16 cellular contexts compared by ENCODE assay signal in genomic region chrX:98371994-98372393, GRCh38.
"Had no signal": no experiment of that assay in that cellular context is flagged by ENCODE, and none has a peak within 500 bp of the region (broad histone marks: within the 10 kb centered on the region; RNA-seq: fewer than 3 reads in every experiment).

No MANE protein-coding gene starts in this region.

- H3K27ac ChIP-seq: gastroesophageal sphincter, heart left ventricle, lower lobe of right lung, thyroid gland had no signal

- DNase-seq: activated CD4-positive, alpha-beta memory T cell treated with anti-CD3 and anti-CD28 coated beads for 36 hours; activated CD4-positive, alpha-beta T cell treated with anti-CD3 and anti-CD28 coated beads for 4 hours; amniotic stem cell; caudate nucleus; heart left ventricle; left colon; lower lobe of right lung; natural killer cell; nucleus accumbens; posterior cingulate gyrus; retina; stimulated activated CD4-positive, alpha-beta T cell treated with anti-CD3 and anti-CD28 coated beads, Interleukin-2, amount 100 ng/mL, for 24 hours; stimulated activated naive CD4-positive, alpha-beta T cell treated with Interleukin-2 at 50 U/mL for 16 hours; SW 1271; thyroid gland had no signal

- H3K27me3 ChIP-seq: gastroesophageal sphincter, heart left ventricle, thyroid gland had no signal

- H3K4me3 ChIP-seq: gastroesophageal sphincter, heart left ventricle, lower lobe of right lung, thyroid gland had no signal

- H3K36me3 ChIP-seq: gastroesophageal sphincter, heart left ventricle, lower lobe of right lung, thyroid gland had no signal

- H3K9me3 ChIP-seq: gastroesophageal sphincter, lower lobe of right lung, thyroid gland had no signal

- H3K4me1 ChIP-seq: gastroesophageal sphincter, heart left ventricle, lower lobe of right lung, thyroid gland had no signal

- ATAC-seq: gastroesophageal sphincter, heart left ventricle, left colon, lower lobe of right lung, natural killer cell had no signal
